ENCODE assay signal across 24 cellular contexts in genomic region chr18:40249390-40250080, GRCh38.
DNase-seq lines count a peak whose midpoint lies in the region; ATAC-seq, FAIRE-seq and TF ChIP-seq lines count a peak whose summit lies in the region.
"Had no signal": no experiment of that assay in that cellular context is flagged by ENCODE, and none has a peak within 500 bp of the region (broad histone marks: within the 10 kb centered on the region; RNA-seq: fewer than 3 reads in every experiment).

No MANE protein-coding gene starts in this region.

- H3K27ac ChIP-seq in astrocyte (ENCODE audit: low read depth, low read length): no peak overlapping the region
- no peak overlapping the region for H3K27ac ChIP-seq in Peyer's patch
- H3K27ac ChIP-seq: gastroesophageal sphincter, right lobe of liver had no signal

- no peak overlapping the region for H3K4me3 Mint-ChIP-seq in astrocyte (ENCODE audit: unreplicated experiment)
- H3K4me3 Mint-ChIP-seq: activated CD8-positive, alpha-beta T cell treated with anti-CD3 and anti-CD28 coated beads, Interleukin-2, amount 10 ng/mL, durations not matched to agents 7 days and 5 days; brain; CD4-positive, alpha-beta memory T cell; HFFc6; T-helper 2 cell treated with Interferon-gamma antibody and Interleukin-4, amounts not matched to agents 5 μg/mL and 100 μg/mL, for 36 hours; type B pancreatic cell had no signal

- H3K79me2 ChIP-seq in astrocyte (ENCODE audit: insufficient read depth, low read length): no peaks in the 10 kb centered on the region

- H3K9me3 Mint-ChIP-seq in astrocyte (ENCODE audit: unreplicated experiment): no peaks in the 10 kb centered on the region
- H3K9me3 Mint-ChIP-seq: type B pancreatic cell had no signal

- ATAC-seq in GM19455 (IDR thresholded peaks at IDR 0.05; ENCODE audit: unreplicated experiment) (no peak), HG03460 (IDR thresholded peaks at IDR 0.05; ENCODE audit: unreplicated experiment) (no peak), GM19452 (IDR thresholded peaks at IDR 0.05; ENCODE audit: unreplicated experiment) (no peak)
- ATAC-seq: activated CD8-positive, alpha-beta T cell treated with anti-CD3 and anti-CD28 coated beads, Interleukin-2, amount 10 ng/mL, durations not matched to agents 7 days and 5 days; activated naive CD4-positive, alpha-beta T cell treated with anti-CD3 and anti-CD28 coated beads, Interleukin-2, amount 50 U/mL, for 72 hours; gastroesophageal sphincter; right lobe of liver had no signal

- no peaks in the 10 kb centered on the region for H3K27me3 Mint-ChIP-seq in astrocyte (ENCODE audit: low read depth, unreplicated experiment)
- H3K27me3 Mint-ChIP-seq: CD4-positive, alpha-beta memory T cell; type B pancreatic cell had no signal

- no peak overlapping the region for H2AFZ ChIP-seq in astrocyte (ENCODE audit: low read depth, low read length)

- H3K9me3 ChIP-seq in astrocyte (ENCODE audit: insufficient read depth, low read depth, low read length): no peaks in the 10 kb centered on the region
- no peaks in the 10 kb centered on the region for H3K9me3 ChIP-seq in Peyer's patch
- H3K9me3 ChIP-seq: gastroesophageal sphincter, right lobe of liver had no signal

- H3K36me3 ChIP-seq in astrocyte (ENCODE audit: insufficient read depth, low read length) (no peaks in the 10 kb centered on the region), Peyer's patch (no peaks in the 10 kb centered on the region)
- H3K36me3 ChIP-seq: gastroesophageal sphincter, right lobe of liver had no signal

- H3K4me1 Mint-ChIP-seq in astrocyte (ENCODE audit: low read depth, unreplicated experiment): peaks cover 10% of the 10 kb centered on the region
- H3K4me1 Mint-ChIP-seq: CD4-positive, alpha-beta memory T cell had no signal

- no peak overlapping the region for H3K27ac Mint-ChIP-seq in astrocyte (ENCODE audit: unreplicated experiment)
- H3K27ac Mint-ChIP-seq: activated CD8-positive, alpha-beta T cell treated with anti-CD3 and anti-CD28 coated beads, Interleukin-2, amount 10 ng/mL, durations not matched to agents 7 days and 5 days; activated naive CD4-positive, alpha-beta T cell treated with anti-CD3 and anti-CD28 coated beads, Interleukin-2, amount 50 U/mL, for 72 hours; CD4-positive, alpha-beta memory T cell; HFFc6; T-helper 2 cell treated with Interferon-gamma antibody and Interleukin-4, amounts not matched to agents 5 μg/mL and 100 μg/mL, for 36 hours; type B pancreatic cell had no signal

- FAIRE-seq in astrocyte (lab: Jason Lieb, UNC): no peak
- FAIRE-seq: HTR-8/SVneo had no signal

- H3K27me3 ChIP-seq in astrocyte (ENCODE audit: insufficient read depth, low read length) (no peaks in the 10 kb centered on the region), Peyer's patch (no peaks in the 10 kb centered on the region)
- H3K27me3 ChIP-seq: dorsolateral prefrontal cortex, gastroesophageal sphincter, right lobe of liver had no signal

- no peaks in the 10 kb centered on the region for H3K36me3 Mint-ChIP-seq in astrocyte (ENCODE audit: low read depth, unreplicated experiment)
- H3K36me3 Mint-ChIP-seq: activated naive CD4-positive, alpha-beta T cell treated with anti-CD3 and anti-CD28 coated beads, Interleukin-2, amount 50 U/mL, for 72 hours; brain; CD4-positive, alpha-beta memory T cell; type B pancreatic cell had no signal

- no peak for TF ChIP-seq POLR2A in Peyer's patch (IDR thresholded peaks at IDR 0.05)

- H3K9ac ChIP-seq in astrocyte (ENCODE audit: low read length): no peak overlapping the region

- H4K20me1 ChIP-seq in astrocyte (ENCODE audit: insufficient read depth, low read length): no peaks in the 10 kb centered on the region

- H3K4me3 ChIP-seq in astrocyte (ENCODE audit: insufficient read depth, low read depth, low read length) (no peak overlapping the region), Peyer's patch (no peak overlapping the region)
- H3K4me3 ChIP-seq: dorsolateral prefrontal cortex, gastroesophageal sphincter, right lobe of liver had no signal

- H3K4me1 ChIP-seq in astrocyte (ENCODE audit: insufficient read depth, low read length) (no peaks in the 10 kb centered on the region), Peyer's patch (no peaks in the 10 kb centered on the region)
- H3K4me1 ChIP-seq: gastroesophageal sphincter, right lobe of liver had no signal

- TF ChIP-seq CTCF in astrocyte (IDR thresholded peaks at IDR 0.05; ENCODE audit: insufficient read depth, low read depth, low read length): no peak
- TF ChIP-seq CTCF in Peyer's patch (IDR thresholded peaks at IDR 0.05): no peak

- peak; percentile 84 for DNase-seq in DMS 273 (lab: John Stamatoyannopoulos, UW; ENCODE audit: unreplicated experiment)
- DNase-seq in M059J (ENCODE audit: low read depth): peak; percentile 64
- peak; percentile 27 for DNase-seq in astrocyte (ENCODE audit: low read depth)
- DNase-seq in kidney tubule cell (ENCODE audit: low spot score): peak; percentile 57
- DNase-seq in Peyer's patch: no peak
- DNase-seq: activated CD4-positive, CD25-positive, alpha-beta regulatory T cell; activated CD8-positive, alpha-beta T cell treated with anti-CD3 and anti-CD28 coated beads, Interleukin-2, amount 10 ng/mL, durations not matched to agents 7 days and 5 days; activated T-cell treated with anti-CD3 and anti-CD28 coated beads, Interleukin-2, amount 50 U/mL, for 48 hours; CD4-positive, alpha-beta memory T cell; HFFc6; NCI-H1436; OCI-M1; right lobe of liver; stimulated activated naive CD4-positive, alpha-beta T cell treated with Interleukin-2 at 50 U/mL for 16 hours had no signal

- no peak overlapping the region for H3K4me2 ChIP-seq in astrocyte (ENCODE audit: low read length)

Comparison
In these comparisons a context has a peak if more than half of its experiments do, and no peak if none do; other contexts are left out.
1. DNase-seq: peak in DMS 273 (single experiment), M059J (single experiment), astrocyte (single experiment) and kidney tubule cell (single experiment); none in Peyer's patch (0 of 3).